Comparison of ENCODE assay signal across 8 cellular contexts in genomic region chr17:59004338-59005111, GRCh38.
A peak's percentile ranks its signal among the peaks of the same experiment; 100 is the strongest.
DNase-seq lines count a peak whose midpoint lies in the region; ATAC-seq and TF ChIP-seq lines count a peak whose summit lies in the region.

No MANE protein-coding gene starts in this region.

- H3K14ac ChIP-seq in neuronal stem cell (ENCODE audit: low read length), result no peak overlapping the region

- WGBS in neuronal stem cell (ENCODE audit: extremely low coverage in 2 of 2, insufficient read length in 2 of 2, insufficient replicate concordance in 1 of 2), 2 donors, result no CpG with 5 or more reads among the region's 4 CpGs

- POLR2A ChIA-PET in Panc1 (lab: Charles Lee), result interaction anchor here (0.6 to 0.7 kb wide), 2 partner anchors 13 to 145 kb away, joined by 3 read pairs; no protein-coding TSS in a partner anchor

- peak; percentile 23 for DNase-seq in COR-L47 (lab: John Stamatoyannopoulos, UW)
- peak; percentile 46 for DNase-seq in HT1080 (ENCODE audit: low read depth)
- DNase-seq in Panc1 (ENCODE audit: low read depth, low spot score), result peak; percentile 50
- DNase-seq in activated T-cell treated with anti-CD3 and anti-CD28 coated beads, Interleukin-2, amount 50 U/mL, for 48 hours, result peak; percentile 78 to 79
- DNase-seq in fibroblast of pulmonary artery (ENCODE audit: low read depth), result peak; percentile 78
- peak; percentile 71 for DNase-seq in neuronal stem cell (ENCODE audit: low spot score)
- DNase-seq in tibial artery, result peak in 1 of 2 donors; percentile 63

- H3K9ac ChIP-seq in neuronal stem cell (ENCODE audit: low read depth, low read length, poor library complexity), result no peak overlapping the region

- no peak overlapping the region for H4K91ac ChIP-seq in neuronal stem cell (ENCODE audit: low read depth, low read length, poor library complexity)

- no peaks in the 10 kb centered on the region for H3K27me3 ChIP-seq in Panc1 (ENCODE audit: control insufficient read depth, insufficient read depth, low read length)
- H3K27me3 ChIP-seq in neuronal stem cell (ENCODE audit: control insufficient read depth in 3 of 3, insufficient read depth in 3 of 3, low read depth in 1 of 3, low read length in 3 of 3), result no peaks in the 10 kb centered on the region
- H3K27me3 ChIP-seq in tibial artery, result no peaks in the 10 kb centered on the region

- no peak overlapping the region for H2BK12ac ChIP-seq in neuronal stem cell (ENCODE audit: low read length)

- H3K4ac ChIP-seq in neuronal stem cell (ENCODE audit: low read length), result no peak overlapping the region

- peak overlapping the region; percentile 83 for H2AFZ ChIP-seq in neuronal stem cell (ENCODE audit: low read length)

- H3K9me3 ChIP-seq in Panc1 (ENCODE audit: control insufficient read depth, insufficient read depth, low read depth, low read length) (no peaks in the 10 kb centered on the region), neuronal stem cell (replicated peaks in 1 of 2; ENCODE audit: control insufficient read depth in 2 of 2, insufficient read depth in 1 of 2, low read depth in 1 of 2, low read length in 2 of 2) (no peaks in the 10 kb centered on the region), tibial artery (no peaks in the 10 kb centered on the region)

- H3K4me1 ChIP-seq in Panc1 (ENCODE audit: control insufficient read depth, insufficient read depth, low read length) (no peaks in the 10 kb centered on the region), neuronal stem cell (ENCODE audit: control insufficient read depth in 2 of 2, insufficient read depth in 1 of 2, low read depth in 1 of 2, low read length in 2 of 2) (peaks cover 4 to 9% of the 10 kb centered on the region in 2 donors), tibial artery (peaks cover 0 to 7% (median 0%) of the 10 kb centered on the region in 4 donors)

- H2BK15ac ChIP-seq in neuronal stem cell (ENCODE audit: low read length), result no peak overlapping the region

- BruUV-seq in Panc1 (replicated peaks; lab: Mats Ljungman, UMichigan), result no TSS peak

- H3K27ac ChIP-seq in Panc1 (ENCODE audit: low read length), result no peak overlapping the region
- H3K27ac ChIP-seq in neuronal stem cell (replicated peaks; ENCODE audit: low read length), result no peak overlapping the region
- no peak overlapping the region for H3K27ac ChIP-seq in tibial artery

- CTCF ChIA-PET in Panc1 (lab: Charles Lee), result interaction anchor here (0.6 to 1.2 kb wide), 2 partner anchors 77 to 293 kb away, joined by 5 to 10 read pairs; no protein-coding TSS in a partner anchor

- H4K8ac ChIP-seq in neuronal stem cell (ENCODE audit: low read depth, low read length), result no peak overlapping the region

- H3K79me1 ChIP-seq in neuronal stem cell (ENCODE audit: low read depth, low read length), result no peaks in the 10 kb centered on the region

- no peak overlapping the region for H3K18ac ChIP-seq in neuronal stem cell (ENCODE audit: low read length)

- H2BK5ac ChIP-seq in neuronal stem cell (ENCODE audit: low read length), result no peak overlapping the region

- peak; percentile 76; the same call in 1 of the 2 replicates for TF ChIP-seq CTCF in Panc1 (IDR thresholded peaks at IDR 0.05)
- TF ChIP-seq CTCF in fibroblast of pulmonary artery (IDR thresholded peaks at IDR 0.05; ENCODE audit: low read length, missing control alignments), result peak; percentile 99
- peak; percentile 90 to 94 for TF ChIP-seq CTCF in tibial artery (IDR thresholded peaks at IDR 0.05)

- no peak overlapping the region for H2AK5ac ChIP-seq in neuronal stem cell (ENCODE audit: low read depth, low read length)

- ATAC-seq in Panc1 (peak; percentile 80; the same call in 1 of the 2 replicates), GM21515 (IDR thresholded peaks at IDR 0.05; ENCODE audit: unreplicated experiment) (no peak)

- intact Hi-C loops in Panc1 (cut with micrococcal nuclease; ENCODE audit: unreplicated experiment) (loop anchor here (2.0 kb wide), 1 partner anchor 294 kb away; no protein-coding TSS in a partner anchor), tibial artery (cut with DNase I; ENCODE audit: low total_unique reads) (loop anchor here (5.0 to 10.0 kb wide), 3 partner anchors 292 to 490 kb away; partner anchors contain the start of gene MTMR4)

- in situ Hi-C loops in Panc1 (cut with HindIII; ENCODE audit: low pct_unique_long_range_greater_than_20kb, low sequenced_read_pairs), result no loop called here

- peaks cover 3% of the 10 kb centered on the region; the same call in 1 of the 2 replicates for H3K36me3 ChIP-seq in Panc1 (ENCODE audit: control insufficient read depth, insufficient read depth, low read length)
- H3K36me3 ChIP-seq in neuronal stem cell (replicated peaks in 1 of 2; ENCODE audit: control insufficient read depth in 2 of 2, insufficient read depth in 2 of 2, low read length in 2 of 2), result peaks cover 1 to 23% of the 10 kb centered on the region in 2 donors
- peaks cover 8 to 25% (median 10%) of the 10 kb centered on the region in 3 donors for H3K36me3 ChIP-seq in tibial artery

- H3K23ac ChIP-seq in neuronal stem cell (ENCODE audit: low read depth, low read length, poor library complexity), result no peak overlapping the region

- H3K4me2 ChIP-seq in neuronal stem cell (ENCODE audit: insufficient read depth, low read length, poor library complexity, severe bottlenecking), result no peak overlapping the region

- no peak overlapping the region for H3K4me3 ChIP-seq in Panc1 (ENCODE audit: low read depth in 2 of 2, low read length in 2 of 2)
- H3K4me3 ChIP-seq in fibroblast of pulmonary artery (replicated peaks; ENCODE audit: low read depth, low read length), result no peak overlapping the region
- no peak overlapping the region for H3K4me3 ChIP-seq in neuronal stem cell (ENCODE audit: low read length in 2 of 2)
- H3K4me3 ChIP-seq in tibial artery, result no peak overlapping the region

- no peak overlapping the region for H2BK120ac ChIP-seq in neuronal stem cell (ENCODE audit: low read depth, low read length)
